In the genomic region with DNA sequence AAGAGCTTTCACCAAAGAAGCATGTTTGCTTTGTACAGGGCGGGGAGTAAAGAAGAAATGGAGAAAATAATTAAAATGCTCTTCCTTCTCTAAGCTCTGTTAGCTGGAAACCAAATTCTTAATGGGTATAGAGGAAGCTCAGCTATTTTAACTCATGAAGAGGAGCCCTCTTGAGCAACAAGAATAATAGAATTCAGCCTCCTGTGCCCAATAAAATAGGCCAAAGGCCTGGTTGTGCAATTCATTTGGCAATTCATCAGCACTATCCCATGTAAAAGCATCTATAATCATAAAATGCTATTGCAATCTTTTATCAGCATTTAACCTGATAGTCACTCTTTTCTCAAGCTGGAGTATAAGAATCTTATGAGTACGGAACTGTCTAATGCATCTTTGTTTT, we compare ENCODE assay signal across 19 cellular contexts.
"Had no signal": no experiment of that assay in that cellular context is flagged by ENCODE, and none has a peak within 500 bp of the region (broad histone marks: within the 10 kb centered on the region; RNA-seq: fewer than 3 reads in every experiment).

No MANE protein-coding gene starts in this region.

- H3K4me3 Mint-ChIP-seq: activated naive CD4-positive, alpha-beta T cell treated with anti-CD3 and anti-CD28 coated beads, Interleukin-2, amount 50 U/mL, for 24 hours; activated T-cell treated with anti-CD3 and anti-CD28 coated beads, Interleukin-2, amount 50 U/mL, for 24 hours; dendritic cell treated with granulocyte-macrophage colony-stimulating factor and Interleukin-4, amounts not matched to agents 40 ng/mL and 50 ng/mL, for 4 days; memory B cell; natural killer cell had no signal

- H3K4me1 ChIP-seq: body of pancreas, left ventricle myocardium inferior, tibial artery, uterus had no signal

- H3K9me3 ChIP-seq: body of pancreas, left ventricle myocardium inferior, tibial artery, uterus had no signal

- H3K36me3 ChIP-seq: left ventricle myocardium inferior, tibial artery, uterus had no signal

- H3K9me3 Mint-ChIP-seq: dendritic cell treated with granulocyte-macrophage colony-stimulating factor and Interleukin-4, amounts not matched to agents 40 ng/mL and 50 ng/mL, for 4 days had no signal

- H3K27me3 Mint-ChIP-seq: activated naive CD4-positive, alpha-beta T cell treated with anti-CD3 and anti-CD28 coated beads, Interleukin-2, amount 50 U/mL, for 24 hours; activated T-cell treated with anti-CD3 and anti-CD28 coated beads, Interleukin-2, amount 50 U/mL, for 24 hours; dendritic cell treated with granulocyte-macrophage colony-stimulating factor and Interleukin-4, amounts not matched to agents 40 ng/mL and 50 ng/mL, for 4 days; memory B cell had no signal

- ATAC-seq: body of pancreas, natural killer cell had no signal

- FAIRE-seq: keratinocyte had no signal

- H3K27me3 ChIP-seq: body of pancreas, tibial artery, uterus had no signal

- DNase-seq: activated CD4-positive, alpha-beta T cell treated with anti-CD3 and anti-CD28 coated beads, Interleukin-2, amount 50 U/mL, for 48 hours; activated effector memory CD4-positive, alpha-beta T cell treated with Interleukin-2 at 50 U/mL for 16 hours; activated T-cell treated with anti-CD3 and anti-CD28 coated beads, Interleukin-2, amount 50 U/mL, for 24 hours; amniotic stem cell; body of pancreas; effector memory CD4-positive, alpha-beta T cell; left ventricle myocardium inferior; natural killer cell; stimulated activated CD4-positive, alpha-beta T cell treated with anti-CD3 and anti-CD28 coated beads, Interleukin-4, amount 100 ng/mL, for 24 hours; stimulated activated naive CD4-positive, alpha-beta T cell; T-helper 1 cell; tibial artery; uterus had no signal

- H3K27ac Mint-ChIP-seq: activated naive CD4-positive, alpha-beta T cell treated with anti-CD3 and anti-CD28 coated beads, Interleukin-2, amount 50 U/mL, for 24 hours; activated T-cell treated with anti-CD3 and anti-CD28 coated beads, Interleukin-2, amount 50 U/mL, for 24 hours; dendritic cell treated with granulocyte-macrophage colony-stimulating factor and Interleukin-4, amounts not matched to agents 40 ng/mL and 50 ng/mL, for 4 days; memory B cell; natural killer cell had no signal

- H3K4me3 ChIP-seq: body of pancreas, left ventricle myocardium inferior, skin epidermis, tibial artery, uterus had no signal

- H3K4me1 Mint-ChIP-seq: activated naive CD4-positive, alpha-beta T cell treated with anti-CD3 and anti-CD28 coated beads, Interleukin-2, amount 50 U/mL, for 24 hours; memory B cell; natural killer cell had no signal

- H3K36me3 Mint-ChIP-seq: activated naive CD4-positive, alpha-beta T cell treated with anti-CD3 and anti-CD28 coated beads, Interleukin-2, amount 50 U/mL, for 24 hours; memory B cell; natural killer cell had no signal

- H3K27ac ChIP-seq: body of pancreas, left ventricle myocardium inferior, skin epidermis, tibial artery, uterus, VCaP had no signal
